In the genomic region with DNA sequence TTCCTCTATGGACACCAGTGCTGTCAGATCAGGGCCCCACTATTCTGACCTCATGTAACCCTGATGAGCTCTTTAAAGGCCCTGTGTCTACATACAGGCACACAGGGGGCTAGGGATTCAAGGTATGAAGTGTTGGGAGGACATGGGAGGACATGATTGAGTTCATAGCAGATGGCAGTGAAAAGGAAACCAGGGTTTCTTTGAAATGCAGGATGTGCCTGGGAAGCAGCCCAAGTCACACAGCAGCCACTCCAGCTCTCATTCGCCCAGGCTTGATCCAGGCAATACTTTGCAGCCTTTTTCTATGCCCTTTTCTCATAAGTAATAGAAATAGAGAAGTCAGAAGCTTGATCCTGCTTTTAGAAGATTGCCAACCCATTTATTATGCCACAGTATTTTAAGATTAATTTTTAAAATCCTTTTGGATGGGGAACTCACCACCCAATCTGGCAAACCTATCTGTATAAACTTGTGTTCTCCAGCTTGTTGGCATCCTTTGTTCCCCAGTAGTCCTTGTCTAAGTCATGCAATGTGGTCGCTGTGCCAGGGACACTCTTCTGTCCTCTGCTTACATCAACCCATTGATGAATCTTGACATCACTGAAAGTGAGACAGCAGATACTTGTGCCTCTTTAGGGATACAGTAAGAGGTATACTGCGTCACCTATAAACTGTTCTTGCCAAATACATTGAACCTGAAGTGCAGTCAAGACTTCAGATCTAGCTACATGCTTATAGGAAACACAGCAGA, we compare ENCODE assay signal across 18 cellular contexts.
"Had no signal": no experiment of that assay in that cellular context is flagged by ENCODE, and none has a peak within 500 bp of the region (broad histone marks: within the 10 kb centered on the region; RNA-seq: fewer than 3 reads in every experiment).

No MANE protein-coding gene starts in this region.

- H3K9me3 ChIP-seq: left ventricle myocardium inferior, right lobe of liver, thoracic aorta had no signal

- DNase-seq: activated CD4-positive, alpha-beta T cell treated with anti-CD3 and anti-CD28 coated beads, Interleukin-2, amount 10 ng/mL, durations not matched to agents 7 days and 5 days; activated CD8-positive, alpha-beta memory T cell treated with anti-CD3 and anti-CD28 coated beads, Interleukin-2, amount 50 U/mL, for 4 hours; activated naive CD4-positive, alpha-beta T cell treated with anti-CD3 and anti-CD28 coated beads for 36 hours; activated T-cell treated with anti-CD3 and anti-CD28 coated beads, Interleukin-2, amount 50 U/mL, for 4 hours; brain microvascular endothelial cell; central memory CD4-positive, alpha-beta T cell; cortex of kidney; effector memory CD4-positive, alpha-beta T cell; foreskin melanocyte; kidney; left ventricle myocardium inferior; mammary epithelial cell; naive B cell; right lobe of liver; stimulated activated CD4-positive, alpha-beta T cell treated with anti-CD3 and anti-CD28 coated beads, Interleukin-4, amount 100 ng/mL, for 1 hour; T1000 had no signal

- H3K36me3 ChIP-seq: brain microvascular endothelial cell, left ventricle myocardium inferior, right lobe of liver, thoracic aorta had no signal

- H3K4me3 ChIP-seq: left ventricle myocardium inferior, right lobe of liver, smooth muscle cell, thoracic aorta had no signal

- H3K27me3 ChIP-seq: brain microvascular endothelial cell, right lobe of liver had no signal

- H3K27ac ChIP-seq: brain microvascular endothelial cell, left ventricle myocardium inferior, right lobe of liver, thoracic aorta had no signal
